ENCODE assay signal across 1 cellular context in the genomic region with DNA sequence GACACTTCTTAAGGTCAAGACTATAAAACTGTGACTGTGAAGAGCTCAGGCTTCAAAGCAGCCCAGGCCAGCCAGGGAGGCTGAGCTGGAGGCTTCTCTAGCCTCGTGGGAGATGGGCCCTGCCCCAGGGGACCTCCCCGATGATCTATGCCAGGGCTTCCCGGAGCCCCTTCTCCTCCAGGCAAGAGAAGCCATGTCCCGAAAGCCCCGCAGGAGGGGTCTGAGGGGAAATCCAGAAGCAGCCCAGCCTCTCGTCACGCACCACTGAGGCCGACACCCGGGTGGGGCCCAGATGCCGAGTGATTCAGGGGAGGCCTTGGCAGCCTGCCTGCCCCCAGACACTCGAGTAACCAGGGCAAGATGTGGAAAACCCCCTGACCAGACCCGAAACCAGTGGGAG.
TF ChIP-seq lines count a peak whose summit lies in the region.

No MANE protein-coding gene starts in this region.

TF ChIP-seq in GM12878, 131 proteins besides CTCF, POLR2A, EP300 and RAD21 (continued from another document):
- TF ChIP-seq ZNF687 (IDR thresholded peaks at IDR 0.05) (peak; percentile 62; the same call in 1 of the 2 replicates), LARP7 (IDR thresholded peaks at IDR 0.05) (no peak), CHD4 (IDR thresholded peaks at IDR 0.05) (no peak), NR2C2 (IDR thresholded peaks at IDR 0.05; ENCODE audit: borderline replicate concordance, control insufficient read depth, insufficient read length, low read depth) (no peak), RELA (IDR thresholded peaks at IDR 0.05; ENCODE audit: borderline replicate concordance, partially characterized antibody) (peak; percentile 35), FOXK2 (IDR thresholded peaks at IDR 0.05) (no peak), MTA3 (IDR thresholded peaks at IDR 0.05; ENCODE audit: borderline replicate concordance, low read length) (no peak), MEF2A (IDR thresholded peaks at IDR 0.05; ENCODE audit: insufficient read depth, low read depth, low read length) (no peak), NR2C1 (IDR thresholded peaks at IDR 0.05) (no peak), STAT3 (IDR thresholded peaks at IDR 0.05; ENCODE audit: low read depth, low read length) (no peak), BHLHE40 (IDR thresholded peaks at IDR 0.05; ENCODE audit: borderline replicate concordance in 1 of 2, low read depth in 2 of 2, low read length in 1 of 2) (no peak), TCF3 (IDR thresholded peaks at IDR 0.05; ENCODE audit: borderline replicate concordance, insufficient read depth, low read depth, low read length) (no peak), DPF2 (IDR thresholded peaks at IDR 0.05) (peak; percentile 58; the same call in 1 of the 2 replicates), RCOR1 (conservative IDR thresholded peaks at IDR 0.05; ENCODE audit: low read depth, low read length) (no peak), ZNF274 (IDR thresholded peaks at IDR 0.05; ENCODE audit: insufficient read depth, insufficient read length) (no peak), IKZF1 (conservative IDR thresholded peaks at IDR 0.05) (peak; percentile 70; the same call in 1 of the 2 replicates), ZBED1 (IDR thresholded peaks at IDR 0.05; ENCODE audit: borderline replicate concordance) (no peak), RBBP5 (conservative IDR thresholded peaks at IDR 0.05) (no peak), SIN3A (IDR thresholded peaks at IDR 0.05; ENCODE audit: low read depth, low read length) (no peak), IRF3 (IDR thresholded peaks at IDR 0.05) (no peak), EED (IDR thresholded peaks at IDR 0.05; ENCODE audit: low read depth) (0 out of 2 replicates have a peak, but pooled peaks have one; percentile 14), PML (IDR thresholded peaks at IDR 0.05; ENCODE audit: low read length) (no peak), TBL1XR1 (IDR thresholded peaks at IDR 0.05; ENCODE audit: low read depth, low read length) (no peak), ZNF207 (IDR thresholded peaks at IDR 0.05; ENCODE audit: borderline replicate concordance) (no peak)
- TF ChIP-seq, protein P1, sequence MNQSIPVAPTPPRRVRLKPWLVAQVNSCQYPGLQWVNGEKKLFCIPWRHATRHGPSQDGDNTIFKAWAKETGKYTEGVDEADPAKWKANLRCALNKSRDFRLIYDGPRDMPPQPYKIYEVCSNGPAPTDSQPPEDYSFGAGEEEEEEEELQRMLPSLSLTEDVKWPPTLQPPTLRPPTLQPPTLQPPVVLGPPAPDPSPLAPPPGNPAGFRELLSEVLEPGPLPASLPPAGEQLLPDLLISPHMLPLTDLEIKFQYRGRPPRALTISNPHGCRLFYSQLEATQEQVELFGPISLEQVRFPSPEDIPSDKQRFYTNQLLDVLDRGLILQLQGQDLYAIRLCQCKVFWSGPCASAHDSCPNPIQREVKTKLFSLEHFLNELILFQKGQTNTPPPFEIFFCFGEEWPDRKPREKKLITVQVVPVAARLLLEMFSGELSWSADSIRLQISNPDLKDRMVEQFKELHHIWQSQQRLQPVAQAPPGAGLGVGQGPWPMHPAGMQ (IDR thresholded peaks at IDR 0.05; ENCODE audit: borderline replicate concordance) = no peak
- TF ChIP-seq, protein P2, sequence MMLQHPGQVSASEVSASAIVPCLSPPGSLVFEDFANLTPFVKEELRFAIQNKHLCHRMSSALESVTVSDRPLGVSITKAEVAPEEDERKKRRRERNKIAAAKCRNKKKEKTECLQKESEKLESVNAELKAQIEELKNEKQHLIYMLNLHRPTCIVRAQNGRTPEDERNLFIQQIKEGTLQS (IDR thresholded peaks at IDR 0.05; ENCODE audit: borderline replicate concordance, extremely low read depth, low read depth, low read length) = no peak
- TF ChIP-seq, protein P3, sequence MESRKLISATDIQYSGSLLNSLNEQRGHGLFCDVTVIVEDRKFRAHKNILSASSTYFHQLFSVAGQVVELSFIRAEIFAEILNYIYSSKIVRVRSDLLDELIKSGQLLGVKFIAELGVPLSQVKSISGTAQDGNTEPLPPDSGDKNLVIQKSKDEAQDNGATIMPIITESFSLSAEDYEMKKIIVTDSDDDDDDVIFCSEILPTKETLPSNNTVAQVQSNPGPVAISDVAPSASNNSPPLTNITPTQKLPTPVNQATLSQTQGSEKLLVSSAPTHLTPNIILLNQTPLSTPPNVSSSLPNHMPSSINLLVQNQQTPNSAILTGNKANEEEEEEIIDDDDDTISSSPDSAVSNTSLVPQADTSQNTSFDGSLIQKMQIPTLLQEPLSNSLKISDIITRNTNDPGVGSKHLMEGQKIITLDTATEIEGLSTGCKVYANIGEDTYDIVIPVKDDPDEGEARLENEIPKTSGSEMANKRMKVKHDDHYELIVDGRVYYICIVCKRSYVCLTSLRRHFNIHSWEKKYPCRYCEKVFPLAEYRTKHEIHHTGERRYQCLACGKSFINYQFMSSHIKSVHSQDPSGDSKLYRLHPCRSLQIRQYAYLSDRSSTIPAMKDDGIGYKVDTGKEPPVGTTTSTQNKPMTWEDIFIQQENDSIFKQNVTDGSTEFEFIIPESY (IDR thresholded peaks at IDR 0.05) = no peak
- TF ChIP-seq, protein P4, sequence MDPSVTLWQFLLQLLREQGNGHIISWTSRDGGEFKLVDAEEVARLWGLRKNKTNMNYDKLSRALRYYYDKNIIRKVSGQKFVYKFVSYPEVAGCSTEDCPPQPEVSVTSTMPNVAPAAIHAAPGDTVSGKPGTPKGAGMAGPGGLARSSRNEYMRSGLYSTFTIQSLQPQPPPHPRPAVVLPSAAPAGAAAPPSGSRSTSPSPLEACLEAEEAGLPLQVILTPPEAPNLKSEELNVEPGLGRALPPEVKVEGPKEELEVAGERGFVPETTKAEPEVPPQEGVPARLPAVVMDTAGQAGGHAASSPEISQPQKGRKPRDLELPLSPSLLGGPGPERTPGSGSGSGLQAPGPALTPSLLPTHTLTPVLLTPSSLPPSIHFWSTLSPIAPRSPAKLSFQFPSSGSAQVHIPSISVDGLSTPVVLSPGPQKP (IDR thresholded peaks at IDR 0.05; ENCODE audit: low read depth, low read length) = no peak
- TF ChIP-seq, protein P5, sequence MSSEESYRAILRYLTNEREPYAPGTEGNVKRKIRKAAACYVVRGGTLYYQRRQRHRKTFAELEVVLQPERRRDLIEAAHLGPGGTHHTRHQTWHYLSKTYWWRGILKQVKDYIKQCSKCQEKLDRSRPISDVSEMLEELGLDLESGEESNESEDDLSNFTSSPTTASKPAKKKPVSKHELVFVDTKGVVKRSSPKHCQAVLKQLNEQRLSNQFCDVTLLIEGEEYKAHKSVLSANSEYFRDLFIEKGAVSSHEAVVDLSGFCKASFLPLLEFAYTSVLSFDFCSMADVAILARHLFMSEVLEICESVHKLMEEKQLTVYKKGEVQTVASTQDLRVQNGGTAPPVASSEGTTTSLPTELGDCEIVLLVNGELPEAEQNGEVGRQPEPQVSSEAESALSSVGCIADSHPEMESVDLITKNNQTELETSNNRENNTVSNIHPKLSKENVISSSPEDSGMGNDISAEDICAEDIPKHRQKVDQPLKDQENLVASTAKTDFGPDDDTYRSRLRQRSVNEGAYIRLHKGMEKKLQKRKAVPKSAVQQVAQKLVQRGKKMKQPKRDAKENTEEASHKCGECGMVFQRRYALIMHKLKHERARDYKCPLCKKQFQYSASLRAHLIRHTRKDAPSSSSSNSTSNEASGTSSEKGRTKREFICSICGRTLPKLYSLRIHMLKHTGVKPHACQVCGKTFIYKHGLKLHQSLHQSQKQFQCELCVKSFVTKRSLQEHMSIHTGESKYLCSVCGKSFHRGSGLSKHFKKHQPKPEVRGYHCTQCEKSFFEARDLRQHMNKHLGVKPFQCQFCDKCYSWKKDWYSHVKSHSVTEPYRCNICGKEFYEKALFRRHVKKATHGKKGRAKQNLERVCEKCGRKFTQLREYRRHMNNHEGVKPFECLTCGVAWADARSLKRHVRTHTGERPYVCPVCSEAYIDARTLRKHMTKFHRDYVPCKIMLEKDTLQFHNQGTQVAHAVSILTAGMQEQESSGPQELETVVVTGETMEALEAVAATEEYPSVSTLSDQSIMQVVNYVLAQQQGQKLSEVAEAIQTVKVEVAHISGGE (CRISPR knock-in tag; IDR thresholded peaks at IDR 0.05) = no peak
- TF ChIP-seq, protein P6, sequence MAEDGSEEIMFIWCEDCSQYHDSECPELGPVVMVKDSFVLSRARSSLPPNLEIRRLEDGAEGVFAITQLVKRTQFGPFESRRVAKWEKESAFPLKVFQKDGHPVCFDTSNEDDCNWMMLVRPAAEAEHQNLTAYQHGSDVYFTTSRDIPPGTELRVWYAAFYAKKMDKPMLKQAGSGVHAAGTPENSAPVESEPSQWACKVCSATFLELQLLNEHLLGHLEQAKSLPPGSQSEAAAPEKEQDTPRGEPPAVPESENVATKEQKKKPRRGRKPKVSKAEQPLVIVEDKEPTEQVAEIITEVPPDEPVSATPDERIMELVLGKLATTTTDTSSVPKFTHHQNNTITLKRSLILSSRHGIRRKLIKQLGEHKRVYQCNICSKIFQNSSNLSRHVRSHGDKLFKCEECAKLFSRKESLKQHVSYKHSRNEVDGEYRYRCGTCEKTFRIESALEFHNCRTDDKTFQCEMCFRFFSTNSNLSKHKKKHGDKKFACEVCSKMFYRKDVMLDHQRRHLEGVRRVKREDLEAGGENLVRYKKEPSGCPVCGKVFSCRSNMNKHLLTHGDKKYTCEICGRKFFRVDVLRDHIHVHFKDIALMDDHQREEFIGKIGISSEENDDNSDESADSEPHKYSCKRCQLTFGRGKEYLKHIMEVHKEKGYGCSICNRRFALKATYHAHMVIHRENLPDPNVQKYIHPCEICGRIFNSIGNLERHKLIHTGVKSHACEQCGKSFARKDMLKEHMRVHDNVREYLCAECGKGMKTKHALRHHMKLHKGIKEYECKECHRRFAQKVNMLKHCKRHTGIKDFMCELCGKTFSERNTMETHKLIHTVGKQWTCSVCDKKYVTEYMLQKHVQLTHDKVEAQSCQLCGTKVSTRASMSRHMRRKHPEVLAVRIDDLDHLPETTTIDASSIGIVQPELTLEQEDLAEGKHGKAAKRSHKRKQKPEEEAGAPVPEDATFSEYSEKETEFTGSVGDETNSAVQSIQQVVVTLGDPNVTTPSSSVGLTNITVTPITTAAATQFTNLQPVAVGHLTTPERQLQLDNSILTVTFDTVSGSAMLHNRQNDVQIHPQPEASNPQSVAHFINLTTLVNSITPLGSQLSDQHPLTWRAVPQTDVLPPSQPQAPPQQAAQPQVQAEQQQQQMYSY (CRISPR knock-in tag; IDR thresholded peaks at IDR 0.05) = no peak
